ENCODE assay signal across 27 cellular contexts in genomic region chr5:135454946-135455345, GRCh38. TPM values are rescaled to one million over a fixed set of nuclear protein-coding genes. Genes with fewer than 3 reads are reported as not detected.
"Had no signal": no experiment of that assay in that cellular context is flagged by ENCODE, and none has a peak within 500 bp of the region (broad histone marks: within the 10 kb centered on the region; RNA-seq: fewer than 3 reads in every experiment).

No MANE protein-coding gene starts in this region.

- H3K36me3 Mint-ChIP-seq: naive B cell; stimulated activated effector memory CD8-positive, alpha-beta T cell treated with anti-CD3 and anti-CD28 coated beads, Interleukin-12 subunit alpha, Interleukin-12 subunit beta, amount 100 ng/mL, for 72 hours had no signal

- H3K4me3 Mint-ChIP-seq: activated T-cell treated with anti-CD3 and anti-CD28 coated beads, Interleukin-2, amount 50 U/mL, for 72 hours; naive B cell; nephron progenitor cell; stimulated activated effector memory CD8-positive, alpha-beta T cell treated with anti-CD3 and anti-CD28 coated beads, Interleukin-12 subunit alpha, Interleukin-12 subunit beta, amount 100 ng/mL, for 72 hours; stimulated activated naive CD8-positive, alpha-beta T cell treated with anti-CD3 and anti-CD28 coated beads, Interleukin-15, Interleukin-2, amounts not matched to agents 100 ng/mL and 50 ng/mL, for 24 hours; T-helper 1 cell treated with Interleukin-12 subunit alpha and Interleukin-12 subunit beta and Interleukin-4 antibody, amounts not matched to agents 30 μg/mL and 1 μg/mL, for 36 hours had no signal

- H3K9me3 Mint-ChIP-seq: activated T-cell treated with anti-CD3 and anti-CD28 coated beads, Interleukin-2, amount 50 U/mL, for 72 hours; nephron progenitor cell; stimulated activated effector memory CD8-positive, alpha-beta T cell treated with anti-CD3 and anti-CD28 coated beads, Interleukin-12 subunit alpha, Interleukin-12 subunit beta, amount 100 ng/mL, for 72 hours; stimulated activated naive CD8-positive, alpha-beta T cell treated with anti-CD3 and anti-CD28 coated beads, Interleukin-15, Interleukin-2, amounts not matched to agents 100 ng/mL and 50 ng/mL, for 24 hours; T-helper 1 cell treated with Interleukin-12 subunit alpha and Interleukin-12 subunit beta and Interleukin-4 antibody, amounts not matched to agents 30 μg/mL and 1 μg/mL, for 36 hours had no signal

- H3K27ac Mint-ChIP-seq: activated T-cell treated with anti-CD3 and anti-CD28 coated beads, Interleukin-2, amount 50 U/mL, for 72 hours; nephron progenitor cell; progenitor cell of endocrine pancreas; stimulated activated effector memory CD8-positive, alpha-beta T cell treated with anti-CD3 and anti-CD28 coated beads, Interleukin-12 subunit alpha, Interleukin-12 subunit beta, amount 100 ng/mL, for 72 hours; stimulated activated naive CD8-positive, alpha-beta T cell treated with anti-CD3 and anti-CD28 coated beads, Interleukin-15, Interleukin-2, amounts not matched to agents 100 ng/mL and 50 ng/mL, for 24 hours; T-helper 1 cell treated with Interleukin-12 subunit alpha and Interleukin-12 subunit beta and Interleukin-4 antibody, amounts not matched to agents 30 μg/mL and 1 μg/mL, for 36 hours had no signal

- DNase-seq: activated CD4-positive, alpha-beta T cell treated with anti-CD3 and anti-CD28 coated beads, Interleukin-2, amount 50 U/mL, for 4 hours; activated naive CD4-positive, alpha-beta T cell treated with Interleukin-2 at 50 U/mL for 16 hours; activated T-cell treated with anti-CD3 and anti-CD28 coated beads for 4 hours; activated T-cell treated with anti-CD3 and anti-CD28 coated beads, Interleukin-2, amount 50 U/mL, for 72 hours; amniotic stem cell; brain microvascular endothelial cell; caudate nucleus; esophagus squamous epithelium; foreskin melanocyte; left cardiac atrium; left ventricle myocardium superior; naive B cell; nephron progenitor cell; right lobe of liver; stimulated activated CD4-positive, alpha-beta T cell treated with anti-CD3 and anti-CD28 coated beads, Interleukin-4, amount 100 ng/mL, for 24 hours; T-helper 9 cell; trophoblast cell; uterus had no signal

- ATAC-seq: activated T-cell treated with anti-CD3 and anti-CD28 coated beads, Interleukin-2, amount 50 U/mL, for 72 hours; left cardiac atrium; left ventricle myocardium superior; right lobe of liver had no signal

RNA-seq across cellular contexts. Expression of gene TIFAB, which starts 2.8 kb away (rescaled TPM):
- total RNA-seq: activated T-cell treated with anti-CD3 and anti-CD28 coated beads, Interleukin-2, amount 50 U/mL, for 72 hours; astrocyte; left cardiac atrium; left ventricle myocardium superior; lung microvascular endothelial cell; osteocyte; progenitor cell of endocrine pancreas; renal cortical epithelial cell; thoracic aorta had no signal

RNA-seq across cellular contexts. Expression of gene DCANP1, which starts 7.8 kb away (rescaled TPM):
- total RNA-seq: activated T-cell treated with anti-CD3 and anti-CD28 coated beads, Interleukin-2, amount 50 U/mL, for 72 hours; astrocyte; left cardiac atrium; left ventricle myocardium superior; lung microvascular endothelial cell; osteocyte; progenitor cell of endocrine pancreas; renal cortical epithelial cell; right lobe of liver; thoracic aorta; uterus had no signal
